In the genomic region with DNA sequence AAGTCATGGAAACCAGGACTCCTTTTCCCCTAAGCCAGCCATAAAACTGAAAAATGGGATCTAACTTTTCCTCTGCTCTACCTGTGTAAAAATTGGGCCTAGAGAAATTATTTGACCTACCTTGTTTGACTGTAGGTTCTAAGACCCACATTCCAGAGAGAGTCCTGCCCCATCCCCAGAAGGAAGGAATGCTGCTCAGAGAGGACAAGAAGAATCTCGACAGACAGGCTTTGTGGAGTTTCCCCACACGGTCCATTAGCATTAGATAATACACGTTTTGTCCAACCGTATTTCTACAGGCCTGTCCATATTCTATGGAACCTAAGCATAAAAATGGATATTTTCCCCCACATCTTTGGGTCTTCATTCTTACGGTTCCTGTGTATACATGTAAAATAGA, we compare ENCODE assay signal across 22 cellular contexts.
"Had no signal": no experiment of that assay in that cellular context is flagged by ENCODE, and none has a peak within 500 bp of the region (broad histone marks: within the 10 kb centered on the region; RNA-seq: fewer than 3 reads in every experiment).

No MANE protein-coding gene starts in this region.

- H3K27ac ChIP-seq: adrenal gland, PC-9, RWPE1 had no signal

- H3K36me3 ChIP-seq: adrenal gland had no signal

- H2AFZ ChIP-seq: PC-9 had no signal

- H3K27me3 ChIP-seq: adrenal gland had no signal

- H3K4me2 ChIP-seq: PC-9 had no signal

- H3K4me1 ChIP-seq: adrenal gland had no signal

- H3K9me3 ChIP-seq: adrenal gland had no signal

- H3K4me3 ChIP-seq: adrenal gland, PC-9 had no signal

- DNase-seq: activated CD4-positive, alpha-beta T cell treated with anti-CD3 and anti-CD28 coated beads, Interleukin-2, amount 10 ng/mL, durations not matched to agents 24 days and 14 days; activated CD4-positive, alpha-beta T cell treated with anti-CD3 and anti-CD28 coated beads, Interleukin-2, amount 50 U/mL, for 48 hours; activated CD8-positive, alpha-beta T cell treated with anti-CD3 and anti-CD28 coated beads, Interleukin-2, amount 10 ng/mL, durations not matched to agents 7 days and 5 days; activated gamma-delta T cell treated with Interleukin-2 at 50 U/mL for 16 hours; activated naive CD4-positive, alpha-beta T cell treated with anti-CD3 and anti-CD28 coated beads for 36 hours; activated T-cell treated with anti-CD3 and anti-CD28 coated beads, Interleukin-2, amount 50 U/mL, for 24 hours; adrenal gland; caudate nucleus; NCI-H1105 treated with DMSO at 0.1 percent for 48 hours; NCI-H1436; NCI-H1694; NCI-H1930; NCI-H2081 treated with DMSO at 0.1 percent for 48 hours; NCI-H345; NCI-H524 treated with DMSO at 0.1 percent for 48 hours; SIG-M5; SW 1271; T-helper 1 cell; T-helper 2 cell; T-helper 9 cell had no signal
